ENCODE assay signal across 32 cellular contexts in genomic region chr12:132259364-132259871, GRCh38.
A peak's percentile ranks its signal among the peaks of the same experiment; 100 is the strongest.
DNase-seq lines count a peak whose midpoint lies in the region; ATAC-seq, FAIRE-seq and TF ChIP-seq lines count a peak whose summit lies in the region.
"Had no signal": no experiment of that assay in that cellular context is flagged by ENCODE, and none has a peak within 500 bp of the region (broad histone marks: within the 10 kb centered on the region; RNA-seq: fewer than 3 reads in every experiment).

No MANE protein-coding gene starts in this region.

- no peaks in the 10 kb centered on the region for H3K79me2 ChIP-seq in K562 (ENCODE audit: control insufficient read depth, insufficient read depth, low read length)

- no peaks in the 10 kb centered on the region for H3K36me3 ChIP-seq in left ventricle myocardium inferior
- no peaks in the 10 kb centered on the region for H3K36me3 ChIP-seq in K562 (ENCODE audit: control insufficient read depth, insufficient read depth, low read length)
- H3K36me3 ChIP-seq: HAP-1, left lung, right atrium auricular region, suprapubic skin, upper lobe of right lung had no signal

- TF ChIP-seq CTCF in left ventricle myocardium inferior (IDR thresholded peaks at IDR 0.05; ENCODE audit: borderline replicate concordance) (no peak), K562 (IDR thresholded peaks at IDR 0.05 in 2 of 3, conservative IDR thresholded peaks at IDR 0.05 in 1 of 3; ENCODE audit: insufficient read depth in 2 of 3, low read depth in 1 of 3, low read length in 3 of 3) (no peak), foreskin fibroblast (IDR thresholded peaks at IDR 0.05; ENCODE audit: low read depth, low read length) (no peak)

- intact Hi-C loops in Right ventricle myocardium inferior (cut with DNase I) = no loop called here
- intact Hi-C loops in left ventricle myocardium inferior (cut with micrococcal nuclease) = no loop called here
- intact Hi-C loops in K562 (cut with micrococcal nuclease) = no loop called here

- H3K4me3 ChIP-seq in left ventricle myocardium inferior (no peak overlapping the region), K562 (no peak overlapping the region), foreskin fibroblast (ENCODE audit: low read depth in 1 of 2, low read length in 2 of 2) (no peak overlapping the region)
- no peak overlapping the region for H3K4me3 ChIP-seq in Jurkat, Clone E6-1 (ENCODE audit: low read length)
- H3K4me3 ChIP-seq: A549, coronary artery, GM12878, HAP-1, left lung, PC-9, right atrium auricular region, smooth muscle cell, suprapubic skin, upper lobe of right lung had no signal

- in situ Hi-C loops in K562 (cut with MboI) = no loop called here

- H4K20me1 ChIP-seq in K562 (replicated peaks; ENCODE audit: control insufficient read depth, insufficient read depth, low read length) = peaks cover 5% of the 10 kb centered on the region; the same call in 1 of the 2 replicates

- H3K4me1 ChIP-seq in left ventricle myocardium inferior (no peaks in the 10 kb centered on the region), K562 (replicated peaks in 1 of 2; ENCODE audit: control insufficient read depth in 2 of 2, insufficient read depth in 2 of 2, low read length in 2 of 2) (peaks cover 0 to 30% of the 10 kb centered on the region in 2 experiments; a peak in 1 of 5 replicates)
- H3K4me1 ChIP-seq: A549, HAP-1, left lung, right atrium auricular region, suprapubic skin, upper lobe of right lung had no signal

- H3K9me1 ChIP-seq in K562 (ENCODE audit: control insufficient read depth, insufficient read depth, low read length) = peaks cover 3% of the 10 kb centered on the region

- peaks cover 74% of the 10 kb centered on the region for H3K27me3 ChIP-seq in left ventricle myocardium inferior (ENCODE audit: low read depth)
- peaks cover 40 to 89% of the 10 kb centered on the region in 2 experiments; a peak in 4 of 5 replicates for H3K27me3 ChIP-seq in K562 (ENCODE audit: control insufficient read depth in 2 of 2, insufficient read depth in 2 of 2, low read length in 2 of 2)
- H3K27me3 ChIP-seq: right atrium auricular region had no signal

- H3K9ac ChIP-seq in K562 (ENCODE audit: insufficient read depth in 1 of 2, low read depth in 2 of 2, low read length in 2 of 2) = no peak overlapping the region

- no peak for FAIRE-seq in K562 (lab: Jason Lieb, UNC)
- FAIRE-seq: A549, GM12878 had no signal

- no peak for ATAC-seq in Right ventricle myocardium inferior
- no peak; the same call in 2 of the 3 replicates for ATAC-seq in K562
- ATAC-seq in HG02588 (IDR thresholded peaks at IDR 0.05; ENCODE audit: unreplicated experiment) = no peak
- ATAC-seq: A549; activated CD8-positive, alpha-beta T cell treated with anti-CD3 and anti-CD28 coated beads for 36 hours; GM12878; left lung; upper lobe of right lung had no signal

- H3K9me3 ChIP-seq in left ventricle myocardium inferior (replicated peaks) (no peaks in the 10 kb centered on the region), K562 (replicated peaks; ENCODE audit: control insufficient read depth, insufficient read depth, low read depth, low read length) (no peaks in the 10 kb centered on the region)
- H3K9me3 ChIP-seq: A549, HAP-1, left lung, right atrium auricular region, suprapubic skin, upper lobe of right lung had no signal

- no peak for TF ChIP-seq EP300 in K562 (IDR thresholded peaks at IDR 0.05; ENCODE audit: low read length)

- 3% methylated on average over 15 of the region's 15 CpGs for WGBS in K562 (ENCODE audit: insufficient coverage, low coverage, missing lambda C conversion rate)

- DNase-seq in Right ventricle myocardium inferior (ENCODE audit: missing footprints) = peak; percentile 60
- DNase-seq in left ventricle myocardium inferior = no peak
- DNase-seq in Jurkat, Clone E6-1 (ENCODE audit: low read depth, low spot score) = peak; percentile 34
- DNase-seq in K562 (ENCODE audit: extremely low read depth in 1 of 4, low spot score in 3 of 4) = peak; percentile 12 to 44 (median 32)
- DNase-seq in SIG-M5 (lab: John Stamatoyannopoulos, UW) = no peak
- DNase-seq in GM03348 (ENCODE audit: low spot score) = no peak
- DNase-seq in foreskin fibroblast = no peak
- DNase-seq: activated CD4-positive, alpha-beta T cell treated with anti-CD3 and anti-CD28 coated beads for 1 hour; activated CD8-positive, alpha-beta T cell treated with anti-CD3 and anti-CD28 coated beads for 36 hours; amniotic stem cell; CD8-positive, alpha-beta memory T cell; DMS 273 treated with DMSO at 0.1 percent for 48 hours; effector CD8-positive, alpha-beta T cell; glutamatergic neuron; NCI-H1092 treated with DMSO at 0.1 percent for 48 hours; NCI-H1694 treated with DMSO at 0.1 percent for 48 hours; NCI-H526; PC-9; Right ventricle myocardium superior; stimulated activated CD4-positive, alpha-beta T cell treated with anti-CD3 and anti-CD28 coated beads, Interleukin-1b, Interleukin-23, amount 100 ng/mL, for 48 hours; stimulated activated naive CD4-positive, alpha-beta T cell treated with Interleukin-2 at 50 U/mL for 16 hours; upper lobe of right lung had no signal

- no TSS peak for BruUV-seq in K562 (replicated peaks; lab: Mats Ljungman, UMichigan)

- no peak overlapping the region for H2AFZ ChIP-seq in K562 (ENCODE audit: low read depth, low read length)
- H2AFZ ChIP-seq: PC-9 had no signal

- no peak for TF ChIP-seq POLR2A in K562 (conservative IDR thresholded peaks at IDR 0.05)

- no peak overlapping the region for H3K4me2 ChIP-seq in K562 (ENCODE audit: insufficient read depth, low read length)
- H3K4me2 ChIP-seq: A549, PC-9, smooth muscle cell had no signal

- no peak for TF ChIP-seq RAD21 in K562 (CRISPR knock-in tag; conservative IDR thresholded peaks at IDR 0.05 in 1 of 2, IDR thresholded peaks at IDR 0.05 in 1 of 2)

- CTCF ChIA-PET in K562 (lab: Yijun Ruan, JAX; ENCODE audit: low intra/inter-chr PET ratio) = no interaction called here

- H3K27ac ChIP-seq in left ventricle myocardium inferior (replicated peaks) = no peak overlapping the region
- no peak overlapping the region for H3K27ac ChIP-seq in K562 (ENCODE audit: extremely low read depth, low read depth, low read length)
- H3K27ac ChIP-seq: A549, coronary artery, epithelial cell of prostate, left lung, PC-9, right atrium auricular region, suprapubic skin, upper lobe of right lung had no signal

- POLR2A ChIA-PET in K562 (lab: Yijun Ruan, JAX) = interaction anchor here (0.7 kb wide), 1 partner anchor 59 kb away, joined by 3 read pairs; no protein-coding TSS in a partner anchor

TF ChIP-seq in K562, 482 proteins besides CTCF, POLR2A, EP300 and RAD21 (continues in another document):
- TF ChIP-seq ZNF224 (CRISPR knock-in tag; IDR thresholded peaks at IDR 0.05) = no peak
- TF ChIP-seq CREB1 (IDR thresholded peaks at IDR 0.05) = no peak
- no peak for TF ChIP-seq CREB1 (CRISPR knock-in tag; IDR thresholded peaks at IDR 0.05)
- TF ChIP-seq DACH1 (IDR thresholded peaks at IDR 0.05; ENCODE audit: partially characterized antibody) = no peak
- TF ChIP-seq ZNF407 (IDR thresholded peaks at IDR 0.05; ENCODE audit: low read depth) = no peak
- no peak for TF ChIP-seq U2AF1 (optimal IDR thresholded peaks at IDR 0.05; ENCODE audit: low read depth, low read length)

Comparison
In these comparisons a context has a peak if more than half of its experiments do, and no peak if none do; other contexts are left out.
1. DNase-seq: peak in Right ventricle myocardium inferior (single experiment), Jurkat, Clone E6-1 (single experiment) and K562 (4 of 4); none in left ventricle myocardium inferior (single experiment), SIG-M5 (single experiment), GM03348 (single experiment) and foreskin fibroblast (0 of 2).